ENCODE assay signal across 8 cellular contexts in genomic region chrX:102516314-102516936, GRCh38. TPM values are rescaled to one million over a fixed set of nuclear protein-coding genes. Genes with fewer than 3 reads are reported as not detected.
A peak's percentile ranks its signal among the peaks of the same experiment; 100 is the strongest.
DNase-seq lines count a peak whose midpoint lies in the region; ATAC-seq, FAIRE-seq and TF ChIP-seq lines count a peak whose summit lies in the region.

TMSB15A (minus strand) TSS chrX:102516739.

- no peaks in the 10 kb centered on the region for H3K9me3 Mint-ChIP-seq in activated CD4-positive, alpha-beta memory T cell treated with anti-CD3 and anti-CD28 coated beads for 36 hours

- no peak within 1 kb of the TSS for H2AFZ ChIP-seq in HepG2 (ENCODE audit: low read length)

- H3K27ac ChIP-seq in dorsolateral prefrontal cortex, result no peak within 1 kb of the TSS
- H3K27ac ChIP-seq in HepG2 (ENCODE audit: extremely low read length, insufficient read depth, low read length), result no peak within 1 kb of the TSS

- no peaks in the 10 kb centered on the region for H3K4me1 ChIP-seq in HepG2 (ENCODE audit: insufficient read depth, low read length)

- DNase-seq in G401 (ENCODE audit: low spot score) (peak; percentile 62), NCI-H2171 treated with DMSO at 0.1 percent for 48 hours (lab: John Stamatoyannopoulos, UW) (peak; percentile 67), dorsolateral prefrontal cortex (peak; percentile 46 to 67 (median 56)), HepG2 (ENCODE audit: low spot score) (no peak)
- DNase-seq in activated CD4-positive, alpha-beta memory T cell treated with anti-CD3 and anti-CD28 coated beads for 36 hours, result peak; percentile 66
- DNase-seq in stimulated activated CD4-positive, alpha-beta T cell treated with anti-CD3 and anti-CD28 coated beads, Interleukin-4, amount 100 ng/mL, for 1 hour, result peak; percentile 67

- POLR2A ChIA-PET in activated CD4-positive, alpha-beta memory T cell treated with anti-CD3 and anti-CD28 coated beads for 36 hours (lab: Charles Lee), result no interaction called here
- POLR2A ChIA-PET in HepG2 (lab: Yijun Ruan, JAX), result no interaction called here

- peak within 1 kb of the TSS; percentile 73 for H3K4me3 Mint-ChIP-seq in activated CD4-positive, alpha-beta memory T cell treated with anti-CD3 and anti-CD28 coated beads for 36 hours

- no peak for TF ChIP-seq RAD21 in HepG2 (CRISPR knock-in tag; IDR thresholded peaks at IDR 0.05)

- intact Hi-C loops in activated CD4-positive, alpha-beta memory T cell treated with anti-CD3 and anti-CD28 coated beads for 36 hours (cut with micrococcal nuclease), result no loop called here
- intact Hi-C loops in dorsolateral prefrontal cortex (cut with DNase I), result loop anchor here in 1 of 2 donors (10.0 kb wide), 1 partner anchor 138 kb away; the partner anchor contains the start of gene GPRASP1
- intact Hi-C loops in HepG2 (cut with micrococcal nuclease; ENCODE audit: unreplicated experiment), result no loop called here

- ATAC-seq in HG02852 (IDR thresholded peaks at IDR 0.05; ENCODE audit: unreplicated experiment) (peak; percentile 76), HepG2 (peak; percentile 67), GM19452 (IDR thresholded peaks at IDR 0.05; ENCODE audit: unreplicated experiment) (no peak)

- in situ Hi-C loops in G401 (cut with HindIII; ENCODE audit: low sequenced_read_pairs) (no loop called here), HepG2 (cut with HindIII; ENCODE audit: extremely low pct_ligation_motif_present, low pct_unique_long_range_greater_than_20kb) (no loop called here)

- peaks cover 8% of the 10 kb centered on the region for H3K4me1 Mint-ChIP-seq in activated CD4-positive, alpha-beta memory T cell treated with anti-CD3 and anti-CD28 coated beads for 36 hours (ENCODE audit: low read depth)

- CTCF ChIA-PET in activated CD4-positive, alpha-beta memory T cell treated with anti-CD3 and anti-CD28 coated beads for 36 hours (lab: Charles Lee), result no interaction called here
- CTCF ChIA-PET in HepG2 (lab: Yijun Ruan, JAX; ENCODE audit: low intra/inter-chr PET ratio, low total read pairs), result no interaction called here

- H3K36me3 Mint-ChIP-seq in activated CD4-positive, alpha-beta memory T cell treated with anti-CD3 and anti-CD28 coated beads for 36 hours, result no peaks in the 10 kb centered on the region

- FAIRE-seq in HepG2 (lab: Jason Lieb, UNC), result no peak

- H3K9ac ChIP-seq in HepG2 (ENCODE audit: insufficient read depth, low read depth, low read length), result no peak within 1 kb of the TSS

- peaks cover 25% of the 10 kb centered on the region for H3K27me3 Mint-ChIP-seq in activated CD4-positive, alpha-beta memory T cell treated with anti-CD3 and anti-CD28 coated beads for 36 hours

- no peak for TF ChIP-seq POLR2A in HepG2 (IDR thresholded peaks at IDR 0.05; ENCODE audit: insufficient read depth in 1 of 2, low read depth in 2 of 2, low read length in 2 of 2)

- no peak for TF ChIP-seq EP300 in HepG2 (IDR thresholded peaks at IDR 0.05; ENCODE audit: low read depth in 2 of 2, low read length in 2 of 2)
- TF ChIP-seq EP300 in HepG2 (CRISPR knock-in tag; IDR thresholded peaks at IDR 0.05; ENCODE audit: borderline replicate concordance), result no peak

- no peak for TF ChIP-seq CTCF in dorsolateral prefrontal cortex (IDR thresholded peaks at IDR 0.05 in 54 of 56, conservative IDR thresholded peaks at IDR 0.05 in 2 of 56; ENCODE audit: low read depth in 1 of 56, partially characterized antibody in 56 of 56)
- no peak for TF ChIP-seq CTCF in HepG2 (CRISPR knock-in tag; IDR thresholded peaks at IDR 0.05)

- peaks cover 0 to 92% (median 37%) of the 10 kb centered on the region in 45 donors for H3K27me3 ChIP-seq in dorsolateral prefrontal cortex
- peaks cover 0 to 1% of the 10 kb centered on the region in 2 experiments; a peak in 1 of 5 replicates for H3K27me3 ChIP-seq in HepG2 (ENCODE audit: control insufficient read depth in 1 of 2, insufficient read depth in 2 of 2, low read length in 2 of 2)

- H3K4me3 ChIP-seq in dorsolateral prefrontal cortex (peak within 1 kb of the TSS; percentile 32 to 71 (median 54)), HepG2 (replicated peaks in 1 of 3; ENCODE audit: insufficient read depth in 1 of 3, low read depth in 2 of 3, low read length in 3 of 3) (peak within 1 kb of the TSS in 1 of 3 experiments; percentile 52; a peak in 1 of 6 replicates)

- H3K36me3 ChIP-seq in HepG2 (replicated peaks in 1 of 2; ENCODE audit: control insufficient read depth in 1 of 2, insufficient read depth in 2 of 2, low read length in 2 of 2), result no peaks in the 10 kb centered on the region

- no peaks in the 10 kb centered on the region for H4K20me1 ChIP-seq in HepG2 (ENCODE audit: insufficient read depth, low read length)

- WGBS in HepG2 (ENCODE audit: low lambda C conversion rate), result 13% methylated on average over 3 of the region's 50 CpGs

- peak within 1 kb of the TSS; percentile 32; the same call in 1 of the 2 replicates for H3K4me2 ChIP-seq in HepG2 (ENCODE audit: low read depth, low read length)

- BruUV-seq in HepG2 (replicated peaks; lab: Mats Ljungman, UMichigan), result no TSS peak

- no peaks in the 10 kb centered on the region for H3K9me3 ChIP-seq in HepG2 (ENCODE audit: low read length)

- H3K79me2 ChIP-seq in HepG2 (ENCODE audit: insufficient read depth, low read length), result no peaks in the 10 kb centered on the region

- no peak within 1 kb of the TSS for H3K27ac Mint-ChIP-seq in activated CD4-positive, alpha-beta memory T cell treated with anti-CD3 and anti-CD28 coated beads for 36 hours

TF ChIP-seq in HepG2, 621 proteins besides CTCF, POLR2A, EP300 and RAD21 (continues in another document):
- TF ChIP-seq ELF3 (CRISPR knock-in tag; IDR thresholded peaks at IDR 0.05) (no peak), PHF20 (CRISPR knock-in tag; IDR thresholded peaks at IDR 0.05) (no peak), MLXIP (CRISPR knock-in tag; IDR thresholded peaks at IDR 0.05; ENCODE audit: borderline replicate concordance) (no peak), TBX2 (CRISPR knock-in tag; IDR thresholded peaks at IDR 0.05; ENCODE audit: borderline replicate concordance) (no peak), TRIM24 (CRISPR knock-in tag; IDR thresholded peaks at IDR 0.05) (no peak)
- TF ChIP-seq, protein P1, sequence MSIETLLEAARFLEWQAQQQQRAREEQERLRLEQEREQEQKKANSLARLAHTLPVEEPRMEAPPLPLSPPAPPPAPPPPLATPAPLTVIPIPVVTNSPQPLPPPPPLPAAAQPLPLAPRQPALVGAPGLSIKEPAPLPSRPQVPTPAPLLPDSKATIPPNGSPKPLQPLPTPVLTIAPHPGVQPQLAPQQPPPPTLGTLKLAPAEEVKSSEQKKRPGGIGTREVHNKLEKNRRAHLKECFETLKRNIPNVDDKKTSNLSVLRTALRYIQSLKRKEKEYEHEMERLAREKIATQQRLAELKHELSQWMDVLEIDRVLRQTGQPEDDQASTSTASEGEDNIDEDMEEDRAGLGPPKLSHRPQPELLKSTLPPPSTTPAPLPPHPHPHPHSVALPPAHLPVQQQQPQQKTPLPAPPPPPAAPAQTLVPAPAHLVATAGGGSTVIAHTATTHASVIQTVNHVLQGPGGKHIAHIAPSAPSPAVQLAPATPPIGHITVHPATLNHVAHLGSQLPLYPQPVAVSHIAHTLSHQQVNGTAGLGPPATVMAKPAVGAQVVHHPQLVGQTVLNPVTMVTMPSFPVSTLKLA (IDR thresholded peaks at IDR 0.05), result no peak

RNA-seq across cellular contexts. Expression of gene TMSB15A, which starts in this region (rescaled TPM):
- total RNA-seq in G401 (2014; rRNA removed; shearing (Covaris generic)), result 2.1 and 9.7 TPM in 2 replicates
- under 1 TPM; 0.45 to 0.70 TPM for total RNA-seq in activated CD4-positive, alpha-beta memory T cell treated with anti-CD3 and anti-CD28 coated beads for 36 hours
- total RNA-seq in dorsolateral prefrontal cortex (1 to 10 TPM in 3 of 120 experiments, under 1 TPM in 9, not detected in 108; 0.65 to 1.5 (median 0.84) TPM), HepG2 (2016; rRNA removed; fragmentation: Illumina TruSeq; extraction: Trizol) (not detected in 2 replicates)
- not detected in 2 replicates for total RNA-seq in HepG2 (2016; cell fraction: cytosol; rRNA removed; fragmentation: Illumina TruSeq; extraction: Trizol; ENCODE audit: low read depth)
- total RNA-seq in HepG2 (2016; cell fraction: insoluble cytoplasmic fraction; rRNA removed; fragmentation: Illumina TruSeq; extraction: Trizol), result not detected in 2 replicates
- total RNA-seq in HepG2 (2016; cell fraction: membrane; rRNA removed; fragmentation: Illumina TruSeq; extraction: Trizol), result not detected in 2 replicates
- not detected in 2 replicates for total RNA-seq in HepG2 (2016; cell fraction: nucleus; rRNA removed; fragmentation: Illumina TruSeq; extraction: Trizol)
- polyA plus RNA-seq in HepG2 (2011; rRNA removed), result not detected in 2 replicates
- not detected in 2 replicates for polyA plus RNA-seq in HepG2 (2011; cell fraction: cytosol; rRNA removed)
- polyA plus RNA-seq in HepG2 (2011; cell fraction: nucleus; rRNA removed), result not detected in 2 replicates
- polyA plus RNA-seq in HepG2 (2012), result not detected in 2 replicates
- not detected in 2 replicates for polyA plus RNA-seq in HepG2 (2016; cell fraction: cytosol; fragmentation: Illumina TruSeq; extraction: Trizol; ENCODE audit: low read depth)
- not detected in 2 replicates for polyA plus RNA-seq in HepG2 (2016; cell fraction: insoluble cytoplasmic fraction; fragmentation: Illumina TruSeq; extraction: Trizol; ENCODE audit: low read depth)
- polyA plus RNA-seq in HepG2 (2016; cell fraction: membrane; fragmentation: Illumina TruSeq; extraction: Trizol; ENCODE audit: low read depth), result not detected in 2 replicates
- not detected in 2 replicates for polyA plus RNA-seq in HepG2 (2016; cell fraction: nucleus; fragmentation: Illumina TruSeq; extraction: Trizol; ENCODE audit: insufficient read depth, low read depth)
- polyA minus RNA-seq in HepG2 (2011; rRNA and poly(A)+ RNA removed; ENCODE audit: low replicate concordance), result not detected in 2 replicates
- polyA minus RNA-seq in HepG2 (2011; cell fraction: cytosol; rRNA and poly(A)+ RNA removed), result not detected in 2 replicates
- 0.64 TPM in 1 of 2 replicates, not detected in the other for polyA minus RNA-seq in HepG2 (2011; cell fraction: nucleus; rRNA and poly(A)+ RNA removed)

Comparison
In these comparisons a context has a peak if more than half of its experiments do, and no peak if none do; other contexts are left out.
1. Peak in DNase-seq in activated CD4-positive, alpha-beta memory T cell treated with anti-CD3 and anti-CD28 coated beads for 36 hours; RNA of the gene not detected or under 1 TPM.
2. Peak in ATAC-seq and H3K4me2 ChIP-seq in HepG2; RNA of the gene not detected or under 1 TPM.